Comparison of ENCODE assay signal across 21 cellular contexts in the genomic region with DNA sequence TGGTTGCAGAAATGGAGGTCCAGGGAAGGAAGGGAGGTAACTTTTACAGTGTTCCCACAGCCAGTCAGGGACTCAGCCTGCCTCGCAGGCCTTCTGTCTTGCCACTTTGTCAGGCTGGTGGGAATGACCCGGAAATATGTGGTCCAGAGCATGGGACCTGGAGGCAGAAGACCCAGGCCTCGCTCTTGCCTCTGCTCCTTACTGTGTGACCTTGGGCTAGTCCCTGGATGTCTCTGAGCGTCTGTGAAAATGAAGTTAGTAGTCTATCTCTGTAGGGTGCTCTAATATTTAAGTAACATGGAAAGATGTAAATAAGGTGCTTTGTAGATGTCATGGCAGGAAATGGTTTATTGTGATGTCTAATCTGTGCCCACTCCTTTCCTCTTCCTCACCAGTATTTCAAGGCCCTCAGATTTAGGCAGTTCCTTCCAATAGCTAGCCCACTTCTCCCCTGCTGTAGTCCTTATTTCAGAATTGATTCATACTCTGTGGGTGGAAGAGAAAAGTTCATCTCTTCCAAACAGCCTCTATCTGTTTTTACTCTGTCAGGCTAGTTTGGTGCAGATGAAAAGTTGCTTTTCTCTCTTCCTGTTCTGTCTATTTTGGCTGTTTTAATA. TPM values are rescaled to one million over a fixed set of nuclear protein-coding genes. Genes with fewer than 3 reads are reported as not detected.
DNase-seq lines count a peak whose midpoint lies in the region; ATAC-seq and TF ChIP-seq lines count a peak whose summit lies in the region.
"Had no signal": no experiment of that assay in that cellular context is flagged by ENCODE, and none has a peak within 500 bp of the region (broad histone marks: within the 10 kb centered on the region; RNA-seq: fewer than 3 reads in every experiment).

No MANE protein-coding gene starts in this region.

- H4K20me1 ChIP-seq in SK-N-SH (ENCODE audit: insufficient read depth), result no peaks in the 10 kb centered on the region

- peaks cover 11% of the 10 kb centered on the region for H3F3A ChIP-seq in SK-N-SH (replicated peaks; ENCODE audit: insufficient read depth)

- H3K9me3 Mint-ChIP-seq in chondrocyte (ENCODE audit: low read depth), result no peaks in the 10 kb centered on the region
- no peaks in the 10 kb centered on the region for H3K9me3 Mint-ChIP-seq in stimulated activated naive B cell treated with anti-CD40 and anti-IgM and Interleukin-4, amounts not matched to agents 10 μg/mL and 1 μg/mL and 100 μg/mL, for 72 hours
- H3K9me3 Mint-ChIP-seq: CD14-positive monocyte had no signal

- TF ChIP-seq EP300 in SK-N-SH (IDR thresholded peaks at IDR 0.05; ENCODE audit: borderline replicate concordance in 1 of 2, low read depth in 1 of 2, low read length in 1 of 2), result no peak

- H3K27ac ChIP-seq in SK-N-SH (ENCODE audit: low read depth in 2 of 2, low read length in 1 of 2) (peak overlapping the region in 1 of 2 experiments; percentile 35; a peak in 2 of 4 replicates), HEK293 (ENCODE audit: extremely low read depth, low read depth, low read length) (no peak overlapping the region)
- H3K27ac ChIP-seq: 22Rv1, left lung, testis had no signal

- CTCF ChIA-PET in SK-N-SH (lab: Yijun Ruan, JAX) (interaction anchor here (1.6 kb wide), 1 partner anchor 26 kb away, joined by 3 read pairs; no protein-coding TSS in a partner anchor), HEK293 (lab: Yijun Ruan, JAX) (interaction anchor here (0.7 to 1.8 kb wide), 2 partner anchors 29 to 85 kb away, joined by 3 to 7 read pairs; no protein-coding TSS in a partner anchor)

- peaks cover 3% of the 10 kb centered on the region; the same call in 1 of the 2 replicates for H3K79me2 ChIP-seq in SK-N-SH (ENCODE audit: insufficient read depth)

- peaks cover 73% of the 10 kb centered on the region for H3K4me1 Mint-ChIP-seq in chondrocyte (ENCODE audit: low read depth)
- peaks cover 27 to 58% of the 10 kb centered on the region in 2 donors for H3K4me1 Mint-ChIP-seq in stimulated activated naive B cell treated with anti-CD40 and anti-IgM and Interleukin-4, amounts not matched to agents 10 μg/mL and 1 μg/mL and 100 μg/mL, for 72 hours

- H3K4me3 ChIP-seq in SK-N-SH (ENCODE audit: low read depth in 2 of 2, low read length in 1 of 2) (no peak overlapping the region), HEK293 (ENCODE audit: low read depth, low read length) (no peak overlapping the region)
- H3K4me3 ChIP-seq: left lung, right lobe of liver, testis had no signal

- peak overlapping the region; percentile 67 for H3K27ac Mint-ChIP-seq in chondrocyte (ENCODE audit: unreplicated experiment)
- peak overlapping the region; percentile 0 for H3K27ac Mint-ChIP-seq in stimulated activated naive B cell treated with anti-CD40 and anti-IgM and Interleukin-4, amounts not matched to agents 10 μg/mL and 1 μg/mL and 100 μg/mL, for 72 hours
- H3K27ac Mint-ChIP-seq: CD14-positive monocyte had no signal

- H3K9me2 ChIP-seq in SK-N-SH, result no peaks in the 10 kb centered on the region

- no peak for TF ChIP-seq RAD21 in SK-N-SH (IDR thresholded peaks at IDR 0.05; ENCODE audit: low read length)

- no peak overlapping the region for H3K9ac ChIP-seq in SK-N-SH

- H3K4me1 ChIP-seq in SK-N-SH (ENCODE audit: control insufficient read depth in 1 of 2, insufficient read depth in 2 of 2, low read depth in 1 of 2, low read length in 1 of 2), result peaks cover 0 to 27% of the 10 kb centered on the region in 2 experiments; a peak in 3 of 4 replicates
- no peaks in the 10 kb centered on the region; the same call in 1 of the 2 replicates for H3K4me1 ChIP-seq in HEK293 (ENCODE audit: control insufficient read depth, insufficient read depth, low read length)
- H3K4me1 ChIP-seq: left lung had no signal

- no peak for TF ChIP-seq CTCF in SK-N-SH (IDR thresholded peaks at IDR 0.05)
- TF ChIP-seq CTCF in HEK293 (tag by site-specific recombination; IDR thresholded peaks at IDR 0.05), result no peak
- TF ChIP-seq CTCF in chondrocyte (IDR thresholded peaks at IDR 0.05), result no peak

- POLR2A ChIA-PET in SK-N-SH (lab: Yijun Ruan, JAX), result interaction anchor here (1.0 kb wide), 1 partner anchor 14 kb away, joined by 3 read pairs; no protein-coding TSS in a partner anchor
- POLR2A ChIA-PET in HEK293 (lab: Yijun Ruan, JAX), result no interaction called here

- no peaks in the 10 kb centered on the region for H3K27me3 Mint-ChIP-seq in chondrocyte (ENCODE audit: low read depth)
- no peaks in the 10 kb centered on the region for H3K27me3 Mint-ChIP-seq in stimulated activated naive B cell treated with anti-CD40 and anti-IgM and Interleukin-4, amounts not matched to agents 10 μg/mL and 1 μg/mL and 100 μg/mL, for 72 hours

- no peaks in the 10 kb centered on the region for H3K36me3 Mint-ChIP-seq in chondrocyte (ENCODE audit: low read depth)
- no peaks in the 10 kb centered on the region for H3K36me3 Mint-ChIP-seq in stimulated activated naive B cell treated with anti-CD40 and anti-IgM and Interleukin-4, amounts not matched to agents 10 μg/mL and 1 μg/mL and 100 μg/mL, for 72 hours
- H3K36me3 Mint-ChIP-seq: CD14-positive monocyte had no signal

- DNase-seq in SK-N-SH, result no peak
- peak; percentile 29 for DNase-seq in chondrocyte (ENCODE audit: low spot score)
- no peak for DNase-seq in stimulated activated naive B cell treated with anti-CD40 and anti-IgM and Interleukin-4, amounts not matched to agents 10 μg/mL and 1 μg/mL and 100 μg/mL, for 72 hours
- no peak for DNase-seq in hippocampal formation (lab: John Stamatoyannopoulos, UW)
- DNase-seq in DMS79 (lab: John Stamatoyannopoulos, UW), result no peak
- DNase-seq in H4 (ENCODE audit: low spot score), result no peak
- DNase-seq: amygdala; DMS153; left lung; MM.1S; NCI-H2029 treated with DMSO at 0.1 percent for 48 hours; occipital lobe; SHP77 treated with DMSO at 0.1 percent for 48 hours; stimulated activated CD4-positive, alpha-beta T cell treated with anti-CD3 and anti-CD28 coated beads, Interleukin-1b, Interleukin-23, amount 100 ng/mL, for 48 hours; testis had no signal

- no peaks in the 10 kb centered on the region for H3K9me3 ChIP-seq in SK-N-SH
- H3K9me3 ChIP-seq in HEK293 (ENCODE audit: control insufficient read depth, insufficient read depth, low read depth, low read length), result no peaks in the 10 kb centered on the region
- H3K9me3 ChIP-seq: left lung, right lobe of liver, testis had no signal

- H3K27me3 ChIP-seq in SK-N-SH (ENCODE audit: insufficient read depth), result no peaks in the 10 kb centered on the region
- H3K27me3 ChIP-seq: left lung, right lobe of liver, testis had no signal

- H3K4me2 ChIP-seq in SK-N-SH, result 0 out of 2 replicates have a peak overlapping the region, but pooled peaks have one; percentile 26

- ATAC-seq in SK-N-SH treated with all-trans-retinoic acid at 6 μM for 48 hours, result no peak
- ATAC-seq in stimulated activated naive B cell treated with anti-CD40 and anti-IgM and Interleukin-4, amounts not matched to agents 10 μg/mL and 1 μg/mL and 100 μg/mL, for 72 hours (replicated peaks), result peak; percentile 74 to 82
- ATAC-seq: left lung had no signal

- H3K36me3 ChIP-seq in SK-N-SH (replicated peaks in 1 of 2; ENCODE audit: control insufficient read depth in 1 of 2, insufficient read depth in 2 of 2, low read length in 1 of 2), result no peaks in the 10 kb centered on the region
- H3K36me3 ChIP-seq in HEK293 (ENCODE audit: control insufficient read depth in 2 of 2, insufficient read depth in 1 of 2, low read length in 2 of 2), result no peaks in the 10 kb centered on the region
- H3K36me3 ChIP-seq: left lung, right lobe of liver had no signal

- WGBS in SK-N-SH (ENCODE audit: low lambda C conversion rate), result 97% methylated on average over 4 of the region's 4 CpGs

- no peak overlapping the region for H2AFZ ChIP-seq in SK-N-SH (ENCODE audit: low read depth)

- no peak overlapping the region for H3K4me3 Mint-ChIP-seq in chondrocyte (ENCODE audit: unreplicated experiment)
- H3K4me3 Mint-ChIP-seq in stimulated activated naive B cell treated with anti-CD40 and anti-IgM and Interleukin-4, amounts not matched to agents 10 μg/mL and 1 μg/mL and 100 μg/mL, for 72 hours, result peak overlapping the region in 1 of 2 donors; percentile 2
- H3K4me3 Mint-ChIP-seq: CD14-positive monocyte had no signal

TF ChIP-seq in SK-N-SH, 30 proteins besides CTCF, POLR2A, EP300 and RAD21:
- TF ChIP-seq TEAD4 (IDR thresholded peaks at IDR 0.05; ENCODE audit: borderline replicate concordance, insufficient read depth) (no peak), TCF12 (IDR thresholded peaks at IDR 0.05) (no peak), SMC3 (IDR thresholded peaks at IDR 0.05; ENCODE audit: low read depth, low read length) (no peak), RXRA (IDR thresholded peaks at IDR 0.05; ENCODE audit: borderline replicate concordance, low read depth) (no peak), GABPA (IDR thresholded peaks at IDR 0.05; ENCODE audit: low read depth) (no peak)

TF ChIP-seq in SK-N-SH treated with all-trans-retinoic acid at 6 μM for 48 hours, 23 proteins besides CTCF, POLR2A, EP300 and RAD21 (continues in another document):
- no peak for TF ChIP-seq ZNF565 (CRISPR knock-in tag; conservative IDR thresholded peaks at IDR 0.05; ENCODE audit: low read depth)

TF ChIP-seq in HEK293, 187 proteins besides CTCF, POLR2A, EP300 and RAD21:
- TF ChIP-seq ZNF239 (tag by site-specific recombination; IDR thresholded peaks at IDR 0.05) (no peak), ZNF768 (tag by site-specific recombination; IDR thresholded peaks at IDR 0.05) (peak; percentile 84)

RNA-seq across cellular contexts. Expression of a gene that starts 9.1 kb away (rescaled TPM):
- 2.3 and 3.6 TPM in 2 replicates for polyA plus RNA-seq in SK-N-SH (2012; rRNA removed)
- 1.6 and 2.5 TPM in 2 replicates for polyA plus RNA-seq in SK-N-SH (2012; cell fraction: cytosol; rRNA removed)
- polyA plus RNA-seq in SK-N-SH (2012; cell fraction: nucleus; rRNA removed), result 2.8 and 3.1 TPM in 2 replicates
- 79.4 to 123 TPM (median 82.5 TPM) in 3 replicates for total RNA-seq in chondrocyte
- total RNA-seq in H4 (2014; rRNA removed; shearing (Covaris generic)), result 0.33 and 0.64 TPM in 2 replicates
- total RNA-seq: NCI-H460 had no signal
- polyA plus RNA-seq: CD14-positive monocyte had no signal

Comparison
In these comparisons a context has a peak if more than half of its experiments do, and no peak if none do; other contexts are left out.
1. RNA of a gene that starts 9.1 kb away (total RNA-seq): 79.4 to 123 TPM in chondrocyte; 0.33 to 0.64 TPM in H4; every median in the first group is over 10 times any median in the second.